Comparison of ENCODE assay signal across 8 cellular contexts in the genomic region with DNA sequence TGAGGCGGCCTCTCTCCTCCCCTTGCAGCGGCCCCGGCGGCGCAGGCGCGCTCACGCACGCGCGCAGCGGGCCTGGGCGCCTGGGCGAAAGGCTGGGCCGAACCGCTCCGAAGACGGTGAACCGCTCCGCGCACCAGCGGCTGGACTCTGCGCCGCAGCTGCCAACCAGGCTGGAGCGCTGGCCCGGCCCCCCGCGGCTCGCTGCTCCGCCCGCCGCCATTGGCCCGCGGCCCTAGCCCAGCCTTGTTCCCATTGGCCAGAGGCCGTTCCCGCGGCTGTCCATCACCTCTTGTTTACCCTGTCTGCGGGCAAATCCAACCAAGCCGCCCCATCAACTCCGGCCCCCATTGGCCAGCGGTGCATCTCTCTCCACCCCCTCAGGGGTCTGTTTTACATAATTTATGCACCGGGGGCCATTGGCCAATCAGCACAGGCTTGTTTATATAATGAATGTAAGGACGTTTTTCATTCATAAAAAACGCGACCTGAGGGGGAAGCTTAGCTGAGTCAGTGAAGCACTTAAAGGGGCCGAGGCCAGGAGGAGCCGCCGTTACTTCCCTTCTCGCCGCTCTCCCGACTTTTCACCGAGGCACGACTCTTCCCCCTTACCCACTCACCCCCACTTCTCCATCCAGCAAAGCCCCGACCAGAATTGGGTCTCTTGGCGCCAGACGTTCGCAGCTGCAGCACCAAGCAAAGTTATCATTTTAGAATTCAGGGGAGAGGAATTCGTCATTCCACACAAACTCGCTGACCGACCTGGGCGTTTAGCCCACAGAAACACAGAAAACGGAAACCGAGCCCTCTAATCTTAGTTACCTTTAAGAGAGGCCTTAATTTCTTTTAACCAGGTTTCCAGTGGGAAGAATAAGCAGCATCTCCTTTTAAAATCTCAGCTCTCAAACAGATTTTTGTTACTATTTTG. TPM values are rescaled to one million over a fixed set of nuclear protein-coding genes. Genes with fewer than 3 reads are reported as not detected.
DNase-seq lines count a peak whose midpoint lies in the region; ATAC-seq, FAIRE-seq and TF ChIP-seq lines count a peak whose summit lies in the region.

A gene (minus strand): TSS at position 149 of the 925 bp plus-strand sequence. CDS start 3,221 bp downstream, outside the sequence.

- no peaks in the 10 kb centered on the region for H3K9me3 Mint-ChIP-seq in naive thymus-derived CD8-positive, alpha-beta T cell
- no peaks in the 10 kb centered on the region for H3K9me3 Mint-ChIP-seq in stimulated activated naive B cell treated with anti-CD40 and anti-IgM and Interleukin-4, amounts not matched to agents 10 μg/mL and 1 μg/mL and 100 μg/mL, for 72 hours

- POLR2A ChIA-PET in naive thymus-derived CD8-positive, alpha-beta T cell (lab: Charles Lee): no interaction called here

- TF ChIP-seq CTCF in Loucy (conservative IDR thresholded peaks at IDR 0.05; ENCODE audit: low read length) (no peak), RWPE2 (IDR thresholded peaks at IDR 0.05; ENCODE audit: poor library complexity, severe bottlenecking) (no peak)

- peaks cover 25 to 42% (median 33%) of the 10 kb centered on the region in 4 donors for H3K4me1 Mint-ChIP-seq in naive thymus-derived CD8-positive, alpha-beta T cell
- peaks cover 41 to 50% of the 10 kb centered on the region in 2 donors for H3K4me1 Mint-ChIP-seq in stimulated activated naive B cell treated with anti-CD40 and anti-IgM and Interleukin-4, amounts not matched to agents 10 μg/mL and 1 μg/mL and 100 μg/mL, for 72 hours

- peak; percentile 88 for ATAC-seq in RWPE2 (ENCODE audit: low read depth)
- peak; percentile 89 to 92 for ATAC-seq in naive thymus-derived CD8-positive, alpha-beta T cell
- ATAC-seq in stimulated activated naive B cell treated with anti-CD40 and anti-IgM and Interleukin-4, amounts not matched to agents 10 μg/mL and 1 μg/mL and 100 μg/mL, for 72 hours (replicated peaks): peak; percentile 94

- H3K36me3 Mint-ChIP-seq in naive thymus-derived CD8-positive, alpha-beta T cell: peaks cover 0 to 4% (median 0%) of the 10 kb centered on the region in 3 donors
- no peaks in the 10 kb centered on the region for H3K36me3 Mint-ChIP-seq in stimulated activated naive B cell treated with anti-CD40 and anti-IgM and Interleukin-4, amounts not matched to agents 10 μg/mL and 1 μg/mL and 100 μg/mL, for 72 hours

- peaks cover 7% of the 10 kb centered on the region for H4K20me1 ChIP-seq in Loucy (ENCODE audit: insufficient read depth, low read length, poor library complexity, severe bottlenecking)

- H3K27me3 ChIP-seq in Loucy (ENCODE audit: insufficient read depth, low read length, poor library complexity, severe bottlenecking) (peaks cover 12% of the 10 kb centered on the region), RWPE2 (ENCODE audit: insufficient read depth, poor library complexity, severe bottlenecking) (no peaks in the 10 kb centered on the region)

- peak within 1 kb of the TSS; percentile 77 for H3K4me3 ChIP-seq in Loucy (ENCODE audit: low read length, poor library complexity, severe bottlenecking)
- H3K4me3 ChIP-seq in RWPE2 (ENCODE audit: severe bottlenecking): peak within 1 kb of the TSS; percentile 61

- DNase-seq in ELF-1 (ENCODE audit: low read depth, low spot score): peak; percentile 100
- peak; percentile 97 for DNase-seq in H54 (ENCODE audit: insufficient read length, low spot score)
- peak; percentile 99 for DNase-seq in RWPE2 (ENCODE audit: low spot score)
- peak; percentile 96 for DNase-seq in activated effector memory CD4-positive, alpha-beta T cell treated with anti-CD3 and anti-CD28 coated beads, Interleukin-2, amount 50 U/mL, for 16 hours
- peak; percentile 99 for DNase-seq in fibroblast of peridontal ligament (ENCODE audit: extremely low read depth)
- peak; percentile 73 to 89 (median 84) for DNase-seq in naive thymus-derived CD8-positive, alpha-beta T cell
- peak; percentile 98 for DNase-seq in stimulated activated naive B cell treated with anti-CD40 and anti-IgM and Interleukin-4, amounts not matched to agents 10 μg/mL and 1 μg/mL and 100 μg/mL, for 72 hours

- peaks cover 44 to 93% (median 77%) of the 10 kb centered on the region in 5 donors for H3K27me3 Mint-ChIP-seq in naive thymus-derived CD8-positive, alpha-beta T cell
- peaks cover 57 to 76% of the 10 kb centered on the region in 2 donors for H3K27me3 Mint-ChIP-seq in stimulated activated naive B cell treated with anti-CD40 and anti-IgM and Interleukin-4, amounts not matched to agents 10 μg/mL and 1 μg/mL and 100 μg/mL, for 72 hours

- no peaks in the 10 kb centered on the region for H3K9me2 ChIP-seq in Loucy (replicated peaks; ENCODE audit: low read depth, low read length)

- H3K4me1 ChIP-seq in Loucy (ENCODE audit: insufficient read depth, low read length, poor library complexity, severe bottlenecking) (peaks cover 46% of the 10 kb centered on the region), RWPE2 (ENCODE audit: insufficient read depth, poor library complexity, severe bottlenecking) (peaks cover 25% of the 10 kb centered on the region)

- no peaks in the 10 kb centered on the region for H3K79me2 ChIP-seq in Loucy (ENCODE audit: insufficient read depth, low read length)

- H3K27ac ChIP-seq in RWPE2 (ENCODE audit: poor library complexity, severe bottlenecking): peak within 1 kb of the TSS; percentile 76

- peak within 1 kb of the TSS; percentile 94 for H3K4me2 ChIP-seq in Loucy (ENCODE audit: low read depth, low read length, poor library complexity, severe bottlenecking)

- H3K9me3 ChIP-seq in Loucy (ENCODE audit: insufficient read depth, low read depth, low read length) (no peaks in the 10 kb centered on the region), RWPE2 (ENCODE audit: severe bottlenecking) (no peaks in the 10 kb centered on the region)

- H3F3A ChIP-seq in Loucy (ENCODE audit: low read depth): no peaks in the 10 kb centered on the region

- H3K4me3 Mint-ChIP-seq in naive thymus-derived CD8-positive, alpha-beta T cell: peak within 1 kb of the TSS; percentile 88 to 99 (median 94)
- H3K4me3 Mint-ChIP-seq in stimulated activated naive B cell treated with anti-CD40 and anti-IgM and Interleukin-4, amounts not matched to agents 10 μg/mL and 1 μg/mL and 100 μg/mL, for 72 hours: peak within 1 kb of the TSS; percentile 93 to 97

- H3K36me3 ChIP-seq in Loucy (ENCODE audit: insufficient read depth, low read length): no peaks in the 10 kb centered on the region
- peaks cover 13% of the 10 kb centered on the region for H3K36me3 ChIP-seq in RWPE2 (ENCODE audit: low read depth)

- peak within 1 kb of the TSS in 7 of 10 donors; percentile 22 to 87 (median 75) for H3K27ac Mint-ChIP-seq in naive thymus-derived CD8-positive, alpha-beta T cell
- peak within 1 kb of the TSS; percentile 91 for H3K27ac Mint-ChIP-seq in stimulated activated naive B cell treated with anti-CD40 and anti-IgM and Interleukin-4, amounts not matched to agents 10 μg/mL and 1 μg/mL and 100 μg/mL, for 72 hours

- peak within 1 kb of the TSS; percentile 59 for H2AFZ ChIP-seq in Loucy (ENCODE audit: low read length)

- peak; percentile 97 for FAIRE-seq in H54 (lab: Jason Lieb, UNC)

- TF ChIP-seq POLR2A in H54 (IDR thresholded peaks at IDR 0.05; ENCODE audit: low read depth, low read length): peak; percentile 95

- H3K9ac ChIP-seq in Loucy (ENCODE audit: low read depth, low read length, poor library complexity, severe bottlenecking): peak within 1 kb of the TSS; percentile 66

RNA-seq across cellular contexts. Expression of the gene that starts here (rescaled TPM):
- under 1 TPM; 0.08 to 0.36 TPM for total RNA-seq in naive thymus-derived CD8-positive, alpha-beta T cell
- under 1 TPM in 1 of 3 donors, not detected in 2; 0.10 TPM for polyA plus RNA-seq in naive thymus-derived CD8-positive, alpha-beta T cell

Comparison
In these comparisons a context has a peak if more than half of its experiments do, and no peak if none do; other contexts are left out.
1. Peak in every context shown above with its lines: DNase-seq, ATAC-seq, H3K4me3 ChIP-seq and H3K27ac ChIP-seq.
2. Peak in DNase-seq and ATAC-seq in naive thymus-derived CD8-positive, alpha-beta T cell; RNA of the gene not detected or under 1 TPM.